In genomic region chr7:20172736-20173334, GRCh38 we compare ENCODE assay signal across 8 cellular contexts. TPM values are rescaled to one million over a fixed set of nuclear protein-coding genes. Genes with fewer than 3 reads are reported as not detected.
DNase-seq lines count a peak whose midpoint lies in the region; ATAC-seq, FAIRE-seq and TF ChIP-seq lines count a peak whose summit lies in the region.

No MANE protein-coding gene starts in this region.

- H3K4me1 Mint-ChIP-seq in effector memory CD8-positive, alpha-beta T cell (ENCODE audit: low read depth in 2 of 2) = no peaks in the 10 kb centered on the region

- TF ChIP-seq CTCF in BE2C (IDR thresholded peaks at IDR 0.05; ENCODE audit: low read depth, low read length) = peak; percentile 93
- TF ChIP-seq CTCF in LNCAP (IDR thresholded peaks at IDR 0.05) = peak; percentile 73
- peak; percentile 67 for TF ChIP-seq CTCF in SK-N-SH (IDR thresholded peaks at IDR 0.05)
- TF ChIP-seq CTCF in fibroblast of the aortic adventitia (IDR thresholded peaks at IDR 0.05; ENCODE audit: insufficient read depth, low read length) = peak; percentile 58

- ATAC-seq in effector memory CD8-positive, alpha-beta T cell (replicated peaks) = no peak
- ATAC-seq in GM19455 (IDR thresholded peaks at IDR 0.05; ENCODE audit: unreplicated experiment) = no peak

- H2AFZ ChIP-seq in SK-N-SH (ENCODE audit: low read depth) = no peak overlapping the region

- H3K27ac ChIP-seq in SK-N-SH (ENCODE audit: low read depth in 2 of 2, low read length in 1 of 2) = no peak overlapping the region

- H3K79me2 ChIP-seq in SK-N-SH (ENCODE audit: insufficient read depth) = no peaks in the 10 kb centered on the region

- no peak overlapping the region for H3K27ac Mint-ChIP-seq in effector memory CD8-positive, alpha-beta T cell

- H3K4me1 ChIP-seq in BE2C (no peaks in the 10 kb centered on the region; the same call in 1 of the 2 replicates), SK-N-SH (ENCODE audit: control insufficient read depth in 1 of 2, insufficient read depth in 2 of 2, low read depth in 1 of 2, low read length in 1 of 2) (no peaks in the 10 kb centered on the region)

- TF ChIP-seq EP300 in SK-N-SH (IDR thresholded peaks at IDR 0.05; ENCODE audit: borderline replicate concordance in 1 of 2, low read depth in 1 of 2, low read length in 1 of 2) = no peak

- no peaks in the 10 kb centered on the region for H3K27me3 Mint-ChIP-seq in effector memory CD8-positive, alpha-beta T cell

- H3K4me3 Mint-ChIP-seq in effector memory CD8-positive, alpha-beta T cell = no peak overlapping the region

- H3K36me3 Mint-ChIP-seq in effector memory CD8-positive, alpha-beta T cell (ENCODE audit: insufficient read depth) = no peaks in the 10 kb centered on the region

- H3K9me3 Mint-ChIP-seq in effector memory CD8-positive, alpha-beta T cell = no peaks in the 10 kb centered on the region

- H3F3A ChIP-seq in SK-N-SH (replicated peaks; ENCODE audit: insufficient read depth) = no peaks in the 10 kb centered on the region

- DNase-seq in BE2C (peak; percentile 77), GM12892 (ENCODE audit: insufficient read length) (peak; percentile 11), SK-N-SH (peak; percentile 66), fibroblast of the aortic adventitia (ENCODE audit: low read depth) (peak; percentile 69), posterior vena cava (ENCODE audit: low spot score) (peak; percentile 84)
- DNase-seq in effector memory CD8-positive, alpha-beta T cell = no peak

- no peak overlapping the region for H3K4me2 ChIP-seq in SK-N-SH

- WGBS in SK-N-SH (ENCODE audit: low lambda C conversion rate) = 29% methylated on average over 3 of the region's 3 CpGs

- CTCF ChIA-PET in SK-N-SH (lab: Yijun Ruan, JAX) = interaction anchor here (0.6 to 5.4 kb wide), 51 partner anchors 10 to 464 kb away, joined by 3 to 34 read pairs (median 4); partner anchors contain the start of genes ITGB8, POLR1F and TMEM196

- H3K9me3 ChIP-seq in BE2C (no peaks in the 10 kb centered on the region), SK-N-SH (no peaks in the 10 kb centered on the region)

- POLR2A ChIA-PET in SK-N-SH (lab: Yijun Ruan, JAX) = no interaction called here

- no peak overlapping the region for H3K4me3 ChIP-seq in BE2C (ENCODE audit: low read depth, low read length)
- no peak overlapping the region for H3K4me3 ChIP-seq in SK-N-SH (ENCODE audit: low read depth in 2 of 2, low read length in 1 of 2)
- H3K4me3 ChIP-seq in fibroblast of the aortic adventitia (ENCODE audit: low read depth, low read length) = no peak overlapping the region

- H3K36me3 ChIP-seq in BE2C (no peaks in the 10 kb centered on the region), SK-N-SH (replicated peaks in 1 of 2; ENCODE audit: control insufficient read depth in 1 of 2, insufficient read depth in 2 of 2, low read length in 1 of 2) (no peaks in the 10 kb centered on the region)

- H3K27me3 ChIP-seq in BE2C = no peaks in the 10 kb centered on the region
- H3K27me3 ChIP-seq in SK-N-SH (ENCODE audit: insufficient read depth) = no peaks in the 10 kb centered on the region

- H4K20me1 ChIP-seq in SK-N-SH (ENCODE audit: insufficient read depth) = no peaks in the 10 kb centered on the region

- H3K9me2 ChIP-seq in SK-N-SH = no peaks in the 10 kb centered on the region; the same call in 1 of the 2 replicates

- TF ChIP-seq RAD21 in SK-N-SH (IDR thresholded peaks at IDR 0.05; ENCODE audit: low read length) = peak; percentile 78

- no peak for TF ChIP-seq POLR2A in GM12892 (IDR thresholded peaks at IDR 0.05; ENCODE audit: low read depth, low read length)

- H3K9ac ChIP-seq in SK-N-SH = no peak overlapping the region

- intact Hi-C loops in posterior vena cava (cut with DNase I) = loop anchor here in 1 of 2 donors (10.0 kb wide), 1 partner anchor 418 kb away; no protein-coding TSS in a partner anchor

- FAIRE-seq in GM12892 (lab: Jason Lieb, UNC) = no peak

TF ChIP-seq in SK-N-SH, 30 proteins besides CTCF, POLR2A, EP300 and RAD21:
- TF ChIP-seq TEAD4 (IDR thresholded peaks at IDR 0.05; ENCODE audit: borderline replicate concordance, insufficient read depth) = no peak
- TF ChIP-seq PBX3 (IDR thresholded peaks at IDR 0.05) = no peak
- 0 out of 2 replicates have a peak, but pooled peaks have one; percentile 4 for TF ChIP-seq NRF1 (IDR thresholded peaks at IDR 0.05; ENCODE audit: low read depth, low read length)
- no peak for TF ChIP-seq GABPA (IDR thresholded peaks at IDR 0.05; ENCODE audit: low read depth)
- no peak for TF ChIP-seq IRF3 (IDR thresholded peaks at IDR 0.05; ENCODE audit: low read depth, low read length)
- TF ChIP-seq YY1 (IDR thresholded peaks at IDR 0.05; ENCODE audit: low read depth) = no peak
- no peak for TF ChIP-seq USF1 (IDR thresholded peaks at IDR 0.05; ENCODE audit: borderline replicate concordance, low read depth)
- no peak for TF ChIP-seq TAF1 (IDR thresholded peaks at IDR 0.05; ENCODE audit: borderline replicate concordance, low read depth, low read length)
- no peak for TF ChIP-seq JUND (IDR thresholded peaks at IDR 0.05)
- no peak for TF ChIP-seq CHD2 (IDR thresholded peaks at IDR 0.05; ENCODE audit: low read length, partially characterized antibody)
- peak; percentile 79 for TF ChIP-seq SMC3 (IDR thresholded peaks at IDR 0.05; ENCODE audit: low read depth, low read length)
- no peak for TF ChIP-seq POLR2AphosphoS5 (IDR thresholded peaks at IDR 0.05; ENCODE audit: low read depth, low read length)

RNA-seq across cellular contexts. Expression of gene MACC1, which starts 44.3 kb away (rescaled TPM):
- polyA plus RNA-seq in BE2C (2012; ENCODE audit: insufficient read depth, insufficient read length, low read depth) = 0.14 TPM
- 12.8 TPM for polyA plus RNA-seq in GM12892 (2012; ENCODE audit: missing spikeins)
- not detected in 2 replicates for polyA plus RNA-seq in SK-N-SH (2012; rRNA removed)
- polyA plus RNA-seq in SK-N-SH (2012; cell fraction: cytosol; rRNA removed) = not detected in 2 replicates
- not detected in 2 replicates for polyA plus RNA-seq in SK-N-SH (2012; cell fraction: nucleus; rRNA removed)
- total RNA-seq in fibroblast of the aortic adventitia (ENCODE audit: low replicate concordance) (0.18 and 0.49 TPM in 2 replicates), posterior vena cava (under 1 TPM; 0.46 to 0.67 TPM)

Comparison
In these comparisons a context has a peak if more than half of its experiments do, and no peak if none do; other contexts are left out.
1. DNase-seq: peak in BE2C (single experiment), GM12892 (single experiment), SK-N-SH (single experiment), fibroblast of the aortic adventitia (single experiment) and posterior vena cava (single experiment); none in effector memory CD8-positive, alpha-beta T cell (0 of 3).
2. Peak in every context shown above with its lines, with median percentiles within 50 percentile points of each other: CTCF ChIP-seq.